ENCODE assay signal across 10 cellular contexts in the genomic region with DNA sequence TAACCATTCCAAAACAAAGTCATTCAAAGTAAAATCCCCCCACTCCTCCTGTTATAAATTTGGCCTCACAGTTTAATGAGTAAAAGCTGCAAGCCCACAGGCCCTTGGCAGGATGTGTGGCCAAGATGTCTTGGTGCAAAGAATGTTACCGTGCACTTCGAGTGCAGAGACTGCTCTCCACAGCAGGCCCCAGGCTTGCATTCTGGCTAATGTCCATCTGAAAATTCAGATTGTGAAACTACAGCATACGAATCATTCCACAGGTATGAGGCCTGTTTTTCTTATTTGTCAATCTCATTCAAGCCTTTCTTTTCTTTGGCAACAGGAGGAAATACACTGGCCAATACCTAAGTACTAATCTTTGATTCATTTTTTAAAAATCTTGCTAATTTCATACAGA. TPM values are rescaled to one million over a fixed set of nuclear protein-coding genes. Genes with fewer than 3 reads are reported as not detected.
DNase-seq lines count a peak whose midpoint lies in the region; ATAC-seq, FAIRE-seq and TF ChIP-seq lines count a peak whose summit lies in the region.
"Had no signal": no experiment of that assay in that cellular context is flagged by ENCODE, and none has a peak within 500 bp of the region (broad histone marks: within the 10 kb centered on the region; RNA-seq: fewer than 3 reads in every experiment).

No MANE protein-coding gene starts in this region.

- H3K79me2 ChIP-seq in endothelial cell of umbilical vein (ENCODE audit: control insufficient read depth, insufficient read depth, low read length) = peaks cover 47% of the 10 kb centered on the region

- intact Hi-C loops in endothelial cell of umbilical vein (cut with micrococcal nuclease) = no loop called here
- intact Hi-C loops in vagina (cut with DNase I) = no loop called here

- no peak for FAIRE-seq in endothelial cell of umbilical vein (lab: Jason Lieb, UNC)

- H3K9me1 ChIP-seq in endothelial cell of umbilical vein (replicated peaks; ENCODE audit: control insufficient read depth, extremely low read depth, insufficient read depth, low read length) = no peaks in the 10 kb centered on the region

- TF ChIP-seq CTCF in endothelial cell of umbilical vein (IDR thresholded peaks at IDR 0.05; ENCODE audit: extremely low read depth in 1 of 2, insufficient read depth in 1 of 2, low read depth in 1 of 2, low read length in 2 of 2) (no peak), vagina (IDR thresholded peaks at IDR 0.05) (no peak)

- no peaks in the 10 kb centered on the region for H4K20me1 ChIP-seq in endothelial cell of umbilical vein (replicated peaks; ENCODE audit: control insufficient read depth, extremely low read depth, insufficient read depth, low read length)

- H3K4me3 ChIP-seq in endothelial cell of umbilical vein (replicated peaks in 1 of 3; ENCODE audit: insufficient read depth in 1 of 3, low read depth in 1 of 3, low read length in 3 of 3) = no peak overlapping the region
- no peak overlapping the region for H3K4me3 ChIP-seq in mesodermal cell (ENCODE audit: extremely low read depth, insufficient read depth, low read length, poor library complexity, severe bottlenecking)
- no peak overlapping the region for H3K4me3 ChIP-seq in vagina
- H3K4me3 ChIP-seq: neural progenitor cell had no signal

- DNase-seq in activated CD8-positive, alpha-beta memory T cell treated with anti-CD3 and anti-CD28 coated beads for 24 hours = peak; percentile 11
- DNase-seq in activated CD8-positive, alpha-beta memory T cell treated with anti-CD3 and anti-CD28 coated beads, Interleukin-2, amount 50 U/mL, for 4 hours = no peak
- peak; percentile 54 for DNase-seq in endothelial cell of umbilical vein (ENCODE audit: low read depth, low spot score)
- peak in 1 of 2 donors; percentile 64 for DNase-seq in vagina (ENCODE audit: extremely low spot score in 2 of 2)
- DNase-seq in OCI-M2 (lab: John Stamatoyannopoulos, UW; ENCODE audit: unreplicated experiment) = no peak

- H3K27ac ChIP-seq in endothelial cell of umbilical vein (ENCODE audit: insufficient read depth, low read depth, low read length) (no peak overlapping the region), mesodermal cell (ENCODE audit: low read depth, low read length, severe bottlenecking) (peak overlapping the region; percentile 33), vagina (peak overlapping the region; percentile 69)
- H3K27ac ChIP-seq: 22Rv1, neural progenitor cell had no signal

- CTCF ChIA-PET in endothelial cell of umbilical vein (lab: Charles Lee) = interaction anchor here (0.9 kb wide), 1 partner anchor 36 kb away, joined by 3 read pairs; no protein-coding TSS in a partner anchor

- H3K4me2 ChIP-seq in endothelial cell of umbilical vein (ENCODE audit: insufficient read depth, low read length) = no peak overlapping the region
- H3K4me2 ChIP-seq: neural progenitor cell had no signal

- H2AFZ ChIP-seq in endothelial cell of umbilical vein (ENCODE audit: low read depth, low read length) = no peak overlapping the region
- H2AFZ ChIP-seq: neural progenitor cell had no signal

- H3K4me1 ChIP-seq in endothelial cell of umbilical vein (ENCODE audit: control insufficient read depth, extremely low read depth, insufficient read depth, low read length) (peaks cover 60% of the 10 kb centered on the region), mesodermal cell (ENCODE audit: control insufficient read depth, insufficient read depth, low read length, poor library complexity, severe bottlenecking) (peaks cover 25% of the 10 kb centered on the region), vagina (peaks cover 60% of the 10 kb centered on the region)

- H3K27me3 ChIP-seq in endothelial cell of umbilical vein (ENCODE audit: control insufficient read depth in 2 of 2, insufficient read depth in 2 of 2, low read length in 2 of 2) (no peaks in the 10 kb centered on the region), vagina (no peaks in the 10 kb centered on the region)
- H3K27me3 ChIP-seq: neural progenitor cell had no signal

- H3K36me3 ChIP-seq in endothelial cell of umbilical vein (ENCODE audit: control insufficient read depth in 2 of 2, extremely low read depth in 1 of 2, insufficient read depth in 2 of 2, low read length in 2 of 2) (peaks cover 0 to 9% of the 10 kb centered on the region in 2 experiments), mesodermal cell (ENCODE audit: control insufficient read depth, insufficient read depth, low read length) (peaks cover 14% of the 10 kb centered on the region), vagina (peaks cover 0 to 3% of the 10 kb centered on the region in 2 donors)
- H3K36me3 ChIP-seq: neural progenitor cell had no signal

- ATAC-seq in GM18868 (IDR thresholded peaks at IDR 0.05; ENCODE audit: unreplicated experiment) (no peak), GM19035 (IDR thresholded peaks at IDR 0.05; ENCODE audit: unreplicated experiment) (no peak)

- TF ChIP-seq POLR2A in endothelial cell of umbilical vein (IDR thresholded peaks at IDR 0.05; ENCODE audit: low read depth, low read length) (no peak), vagina (IDR thresholded peaks at IDR 0.05) (no peak)

- no peak overlapping the region for H3K9ac ChIP-seq in endothelial cell of umbilical vein (replicated peaks; ENCODE audit: extremely low read depth, insufficient read depth, low read length)
- H3K9ac ChIP-seq: neural progenitor cell had no signal

- dilution Hi-C loops in endothelial cell of umbilical vein (cut with MboI; ENCODE audit: extremely low pct_ligation_motif_present, low sequenced_read_pairs) = no loop called here

- BruUV-seq in endothelial cell of umbilical vein (replicated peaks; lab: Mats Ljungman, UMichigan) = no TSS peak

- 89 to 95% methylated on average over 2 to 3 of the region's 3 CpGs for WGBS in mesodermal cell (ENCODE audit: insufficient coverage in 2 of 2), 2 experiments

- no peaks in the 10 kb centered on the region for H3K9me3 ChIP-seq in endothelial cell of umbilical vein (replicated peaks; ENCODE audit: control insufficient read depth, insufficient read depth, low read length)
- H3K9me3 ChIP-seq in mesodermal cell (ENCODE audit: control insufficient read depth, low read length) = no peaks in the 10 kb centered on the region
- H3K9me3 ChIP-seq in vagina = no peaks in the 10 kb centered on the region

- POLR2A ChIA-PET in endothelial cell of umbilical vein (lab: Charles Lee) = no interaction called here

TF ChIP-seq in endothelial cell of umbilical vein, 7 proteins besides CTCF, POLR2A, EP300 and RAD21:
- no peak for TF ChIP-seq GATA2 (IDR thresholded peaks at IDR 0.05; ENCODE audit: insufficient read depth, insufficient read length, low read depth, low read length)
- TF ChIP-seq FOS (IDR thresholded peaks at IDR 0.05; ENCODE audit: borderline replicate concordance, insufficient read depth, low read length) = no peak
- no peak for TF ChIP-seq EZH2 (IDR thresholded peaks at IDR 0.05; ENCODE audit: borderline replicate concordance, low read depth, low read length, severe bottlenecking)
- no peak for TF ChIP-seq POLR2AphosphoS5 (IDR thresholded peaks at IDR 0.05; ENCODE audit: insufficient read depth, low read depth, low read length)
- TF ChIP-seq MYC (IDR thresholded peaks at IDR 0.05; ENCODE audit: low read depth, low read length) = no peak
- no peak for TF ChIP-seq JUN (IDR thresholded peaks at IDR 0.05; ENCODE audit: borderline replicate concordance, insufficient read depth, insufficient read length, low read depth)

RNA-seq across cellular contexts. Expression of a gene that starts 7.1 kb away (rescaled TPM):
- 72.6 and 75.8 TPM in 2 replicates for total RNA-seq in endothelial cell of umbilical vein
- 50.8 and 54.5 TPM in 2 replicates for polyA plus RNA-seq in endothelial cell of umbilical vein
- 55.6 and 63.8 TPM in 2 replicates for polyA plus RNA-seq in endothelial cell of umbilical vein (2011; cell fraction: cytosol; rRNA removed)
- polyA plus RNA-seq in endothelial cell of umbilical vein (2011; cell fraction: nucleus; rRNA removed) = 54.4 and 62.9 TPM in 2 replicates
- 45.5 and 51.6 TPM in 2 replicates for polyA plus RNA-seq in endothelial cell of umbilical vein (2012)
- polyA minus RNA-seq in endothelial cell of umbilical vein = 156 and 158 TPM in 2 replicates
- not detected for polyA minus RNA-seq in endothelial cell of umbilical vein (2011; cell fraction: cytosol; rRNA and poly(A)+ RNA removed)
- 79.6 and 96.9 TPM in 2 replicates for polyA minus RNA-seq in endothelial cell of umbilical vein (2011; cell fraction: nucleus; rRNA and poly(A)+ RNA removed)
- polyA plus RNA-seq in mesodermal cell (2013, experiment 1 of 2) = 16.5 TPM
- polyA plus RNA-seq in mesodermal cell (2013, experiment 2 of 2) = 13.6 TPM
- total RNA-seq in vagina = 65.1 TPM

RNA-seq across cellular contexts. Expression of a gene that starts 33.4 kb away (rescaled TPM):
- total RNA-seq in endothelial cell of umbilical vein = 4.0 and 5.3 TPM in 2 replicates
- 0.17 and 0.25 TPM in 2 replicates for polyA plus RNA-seq in endothelial cell of umbilical vein
- 0.14 and 0.17 TPM in 2 replicates for polyA plus RNA-seq in endothelial cell of umbilical vein (2011; cell fraction: cytosol; rRNA removed)
- 3.7 and 4.7 TPM in 2 replicates for polyA plus RNA-seq in endothelial cell of umbilical vein (2011; cell fraction: nucleus; rRNA removed)
- 0.40 and 0.90 TPM in 2 replicates for polyA plus RNA-seq in endothelial cell of umbilical vein (2012)
- polyA minus RNA-seq in endothelial cell of umbilical vein = 9.8 and 10.3 TPM in 2 replicates
- polyA minus RNA-seq in endothelial cell of umbilical vein (2011; cell fraction: cytosol; rRNA and poly(A)+ RNA removed) = 1.8 TPM
- polyA minus RNA-seq in endothelial cell of umbilical vein (2011; cell fraction: nucleus; rRNA and poly(A)+ RNA removed) = 22.9 and 26.7 TPM in 2 replicates
- polyA plus RNA-seq in mesodermal cell (2013, experiment 1 of 2) = 0.26 TPM
- polyA plus RNA-seq in mesodermal cell (2013, experiment 2 of 2) = not detected
- total RNA-seq in vagina = 2.2 TPM

Comparison
In these comparisons a context has a peak if more than half of its experiments do, and no peak if none do; other contexts are left out.
1. DNase-seq: peak in activated CD8-positive, alpha-beta memory T cell treated with anti-CD3 and anti-CD28 coated beads for 24 hours (single experiment) and endothelial cell of umbilical vein (single experiment); none in activated CD8-positive, alpha-beta memory T cell treated with anti-CD3 and anti-CD28 coated beads, Interleukin-2, amount 50 U/mL, for 4 hours (single experiment) and OCI-M2 (single experiment).